Comparison of ENCODE assay signal across 9 cellular contexts in genomic region chr14:79279645-79280399, GRCh38.
A peak's percentile ranks its signal among the peaks of the same experiment; 100 is the strongest.
DNase-seq lines count a peak whose midpoint lies in the region; ATAC-seq and TF ChIP-seq lines count a peak whose summit lies in the region.
"Had no signal": no experiment of that assay in that cellular context is flagged by ENCODE, and none has a peak within 500 bp of the region (broad histone marks: within the 10 kb centered on the region; RNA-seq: fewer than 3 reads in every experiment).

No MANE protein-coding gene starts in this region.

- no peaks in the 10 kb centered on the region for H3K79me2 ChIP-seq in SK-N-SH (ENCODE audit: insufficient read depth)

- no peaks in the 10 kb centered on the region for H3K36me3 ChIP-seq in SK-N-SH (replicated peaks in 1 of 2; ENCODE audit: control insufficient read depth in 1 of 2, insufficient read depth in 2 of 2, low read length in 1 of 2)
- H3K36me3 ChIP-seq in right atrium auricular region: no peaks in the 10 kb centered on the region
- H3K36me3 ChIP-seq: adrenal gland had no signal

- no peak for TF ChIP-seq EP300 in SK-N-SH (IDR thresholded peaks at IDR 0.05; ENCODE audit: borderline replicate concordance in 1 of 2, low read depth in 1 of 2, low read length in 1 of 2)

- no peak for TF ChIP-seq CTCF in SK-N-SH (IDR thresholded peaks at IDR 0.05)
- TF ChIP-seq CTCF in right atrium auricular region (IDR thresholded peaks at IDR 0.05): no peak

- intact Hi-C loops in sciatic nerve (cut with DNase I): no loop called here

- H3F3A ChIP-seq in SK-N-SH (replicated peaks; ENCODE audit: insufficient read depth): no peaks in the 10 kb centered on the region

- 23% methylated on average over 28 of the region's 34 CpGs for WGBS in SK-N-SH (ENCODE audit: low lambda C conversion rate)

- H3K9me3 ChIP-seq in SK-N-SH: no peaks in the 10 kb centered on the region
- H3K9me3 ChIP-seq in right atrium auricular region: no peaks in the 10 kb centered on the region
- H3K9me3 ChIP-seq: adrenal gland had no signal

- peak overlapping the region; percentile 18; the same call in 1 of the 2 replicates for H3K9ac ChIP-seq in SK-N-SH

- H3K27ac ChIP-seq in SK-N-SH (ENCODE audit: low read depth in 2 of 2, low read length in 1 of 2): no peak overlapping the region
- H3K27ac ChIP-seq in right atrium auricular region: no peak overlapping the region
- H3K27ac ChIP-seq: adrenal gland had no signal

- no peak for TF ChIP-seq RAD21 in SK-N-SH (IDR thresholded peaks at IDR 0.05; ENCODE audit: low read length)

- peaks cover 7% of the 10 kb centered on the region for H3K9me3 Mint-ChIP-seq in natural killer cell treated with Interleukin-12 subunit alpha and Interleukin-12 subunit beta and Interleukin-15 and Interleukin-18, amount 100 ng/mL, for 72 hours

- H3K9me2 ChIP-seq in SK-N-SH: no peaks in the 10 kb centered on the region

- H2AFZ ChIP-seq in SK-N-SH (ENCODE audit: low read depth): peak overlapping the region; percentile 94

- DNase-seq in G401 (ENCODE audit: low spot score) (peak; percentile 55), SK-N-SH (peak; percentile 8), right atrium auricular region (ENCODE audit: low spot score) (no peak), sciatic nerve (ENCODE audit: low spot score) (no peak), NCI-H526 treated with DMSO at 0.1 percent for 48 hours (lab: John Stamatoyannopoulos, UW) (no peak)
- no peak for DNase-seq in natural killer cell treated with Interleukin-12 subunit alpha and Interleukin-12 subunit beta and Interleukin-15 and Interleukin-18, amount 100 ng/mL, for 72 hours (ENCODE audit: low spot score)

- H3K4me2 ChIP-seq in SK-N-SH: peak overlapping the region; percentile 95

- no peak overlapping the region for H3K27ac Mint-ChIP-seq in natural killer cell treated with Interleukin-12 subunit alpha and Interleukin-12 subunit beta and Interleukin-15 and Interleukin-18, amount 100 ng/mL, for 72 hours

- H4K20me1 ChIP-seq in SK-N-SH (ENCODE audit: insufficient read depth): no peaks in the 10 kb centered on the region

- ATAC-seq in sciatic nerve (peak; percentile 15), GM19455 (IDR thresholded peaks at IDR 0.05; ENCODE audit: unreplicated experiment) (no peak), HG02763 (IDR thresholded peaks at IDR 0.05; ENCODE audit: unreplicated experiment) (no peak)
- no peak for ATAC-seq in natural killer cell treated with Interleukin-12 subunit alpha and Interleukin-12 subunit beta and Interleukin-15 and Interleukin-18, amount 100 ng/mL, for 72 hours

- peaks cover 5% of the 10 kb centered on the region for H3K36me3 Mint-ChIP-seq in natural killer cell treated with Interleukin-12 subunit alpha and Interleukin-12 subunit beta and Interleukin-15 and Interleukin-18, amount 100 ng/mL, for 72 hours

- in situ Hi-C loops in G401 (cut with HindIII; ENCODE audit: low sequenced_read_pairs): no loop called here

- POLR2A ChIA-PET in SK-N-SH (lab: Yijun Ruan, JAX): no interaction called here

- peaks cover 24 to 35% of the 10 kb centered on the region in 2 donors for H3K27me3 Mint-ChIP-seq in natural killer cell treated with Interleukin-12 subunit alpha and Interleukin-12 subunit beta and Interleukin-15 and Interleukin-18, amount 100 ng/mL, for 72 hours

- H3K4me3 ChIP-seq in SK-N-SH (ENCODE audit: low read depth in 2 of 2, low read length in 1 of 2): peak overlapping the region; percentile 63 to 75
- peak overlapping the region; percentile 25 to 48 for H3K4me3 ChIP-seq in right atrium auricular region

- H3K4me1 ChIP-seq in SK-N-SH (ENCODE audit: control insufficient read depth in 1 of 2, insufficient read depth in 2 of 2, low read depth in 1 of 2, low read length in 1 of 2) (peaks cover 0 to 11% of the 10 kb centered on the region in 2 experiments; a peak in 1 of 4 replicates), right atrium auricular region (peaks cover 0 to 23% of the 10 kb centered on the region in 2 donors)

- no peak overlapping the region for H3K4me3 Mint-ChIP-seq in natural killer cell treated with Interleukin-12 subunit alpha and Interleukin-12 subunit beta and Interleukin-15 and Interleukin-18, amount 100 ng/mL, for 72 hours

- CTCF ChIA-PET in SK-N-SH (lab: Yijun Ruan, JAX): no interaction called here

- H3K27me3 ChIP-seq in SK-N-SH (ENCODE audit: insufficient read depth) (no peaks in the 10 kb centered on the region), right atrium auricular region (no peaks in the 10 kb centered on the region)

- no peaks in the 10 kb centered on the region for H3K4me1 Mint-ChIP-seq in natural killer cell treated with Interleukin-12 subunit alpha and Interleukin-12 subunit beta and Interleukin-15 and Interleukin-18, amount 100 ng/mL, for 72 hours (ENCODE audit: low read depth in 2 of 2)

TF ChIP-seq in SK-N-SH, 30 proteins besides CTCF, POLR2A, EP300 and RAD21:
- TF ChIP-seq USF2 (IDR thresholded peaks at IDR 0.05; ENCODE audit: borderline replicate concordance, low read depth, low read length) (no peak), POLR2AphosphoS5 (IDR thresholded peaks at IDR 0.05; ENCODE audit: low read depth, low read length) (no peak), IRF3 (IDR thresholded peaks at IDR 0.05; ENCODE audit: low read depth, low read length) (no peak), NRF1 (IDR thresholded peaks at IDR 0.05; ENCODE audit: low read depth, low read length) (no peak), YY1 (IDR thresholded peaks at IDR 0.05; ENCODE audit: low read depth) (no peak), EZH2phosphoT487 (IDR thresholded peaks at IDR 0.05; ENCODE audit: borderline replicate concordance, low read depth) (no peak)

Comparison
In these comparisons a context has a peak if more than half of its experiments do, and no peak if none do; other contexts are left out.
1. DNase-seq: peak in G401 (single experiment) and SK-N-SH (single experiment); none in right atrium auricular region (single experiment), sciatic nerve (single experiment), NCI-H526 treated with DMSO at 0.1 percent for 48 hours (single experiment) and natural killer cell treated with Interleukin-12 subunit alpha and Interleukin-12 subunit beta and Interleukin-15 and Interleukin-18, amount 100 ng/mL, for 72 hours (single experiment).